In the genomic region with DNA sequence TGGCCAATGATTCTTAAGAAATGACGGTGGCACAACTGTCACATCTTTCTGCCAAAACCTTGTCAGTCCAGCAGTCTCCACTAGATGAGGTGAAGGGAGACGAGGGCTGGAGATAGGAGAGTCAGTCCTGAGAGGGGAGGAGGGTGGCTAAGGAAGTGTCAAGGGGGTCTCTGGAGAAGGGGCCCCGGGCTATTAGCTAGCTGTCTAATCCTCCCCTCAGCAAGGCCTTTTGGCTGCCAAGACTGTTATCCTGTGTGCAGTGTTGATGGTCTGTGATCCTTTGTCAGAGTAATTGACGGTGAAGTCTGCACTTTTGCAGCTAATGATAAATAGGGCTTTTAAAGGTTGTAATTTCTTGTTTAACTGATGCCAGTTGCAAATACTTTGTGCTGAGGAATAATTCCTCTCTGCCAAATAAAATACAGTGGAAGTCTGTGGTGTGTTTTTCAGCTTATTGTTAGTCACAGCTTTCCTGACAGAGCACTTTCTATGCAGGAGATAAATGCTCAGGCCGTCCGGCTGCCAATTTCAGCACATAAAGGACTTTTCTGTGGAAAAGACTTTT, we compare ENCODE assay signal across 1 cellular context.
A peak's percentile ranks its signal among the peaks of the same experiment; 100 is the strongest.
TF ChIP-seq lines count a peak whose summit lies in the region.

No MANE protein-coding gene starts in this region.

TF ChIP-seq in SK-N-SH treated with all-trans-retinoic acid at 6 μM for 48 hours, 23 proteins besides CTCF, POLR2A, EP300 and RAD21 (continued from another document):
- TF ChIP-seq TOX (CRISPR knock-in tag; IDR thresholded peaks at IDR 0.05; ENCODE audit: borderline replicate concordance) = peak; percentile 99
- no peak for TF ChIP-seq CSRNP3 (CRISPR knock-in tag; IDR thresholded peaks at IDR 0.05)
TF ChIP-seq in SK-N-SH treated with all-trans-retinoic acid at 6 μM for 48 hours: peak in this region for 3.
